ENCODE assay signal across 1 cellular context in the genomic region with DNA sequence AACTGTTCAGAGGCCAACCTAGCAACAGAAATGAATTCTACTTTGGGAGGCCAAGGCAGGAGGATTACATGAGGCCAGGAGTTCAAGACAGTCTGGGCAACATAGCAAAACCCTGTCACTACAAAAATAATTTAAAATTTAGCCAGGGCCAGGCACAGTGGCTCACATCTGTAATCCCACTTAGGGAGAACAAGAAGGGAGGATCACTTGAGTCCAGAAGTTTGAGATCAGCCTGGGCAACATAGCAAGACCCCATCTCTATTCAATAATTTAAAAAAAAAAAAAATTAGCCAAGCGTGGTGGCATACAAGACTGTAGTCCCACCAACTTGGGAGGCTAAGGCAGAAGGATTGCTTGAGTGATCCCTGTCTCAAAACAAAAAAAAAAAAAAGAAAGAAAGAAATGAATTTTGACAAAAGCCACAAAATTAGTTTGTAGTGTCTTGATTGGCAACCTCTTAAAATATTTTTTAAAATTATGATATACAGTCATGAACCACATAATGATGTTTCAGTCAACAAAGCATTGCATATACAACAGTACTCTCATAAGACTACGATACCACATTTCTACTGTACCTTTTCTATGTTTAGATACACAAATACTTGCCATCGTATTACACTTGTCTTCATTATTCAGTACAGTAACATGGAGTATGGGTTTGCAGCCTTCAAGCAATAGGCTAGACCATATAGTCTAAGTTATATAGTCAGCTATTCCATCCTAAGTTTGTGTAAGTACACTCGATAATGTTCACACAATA.
TF ChIP-seq lines count a peak whose summit lies in the region.

No MANE protein-coding gene starts in this region.

TF ChIP-seq in HepG2, 621 proteins besides CTCF, POLR2A, EP300 and RAD21 (continued from another document):
- no peak for TF ChIP-seq TRIM22 (IDR thresholded peaks at IDR 0.05)
- TF ChIP-seq, protein P1, sequence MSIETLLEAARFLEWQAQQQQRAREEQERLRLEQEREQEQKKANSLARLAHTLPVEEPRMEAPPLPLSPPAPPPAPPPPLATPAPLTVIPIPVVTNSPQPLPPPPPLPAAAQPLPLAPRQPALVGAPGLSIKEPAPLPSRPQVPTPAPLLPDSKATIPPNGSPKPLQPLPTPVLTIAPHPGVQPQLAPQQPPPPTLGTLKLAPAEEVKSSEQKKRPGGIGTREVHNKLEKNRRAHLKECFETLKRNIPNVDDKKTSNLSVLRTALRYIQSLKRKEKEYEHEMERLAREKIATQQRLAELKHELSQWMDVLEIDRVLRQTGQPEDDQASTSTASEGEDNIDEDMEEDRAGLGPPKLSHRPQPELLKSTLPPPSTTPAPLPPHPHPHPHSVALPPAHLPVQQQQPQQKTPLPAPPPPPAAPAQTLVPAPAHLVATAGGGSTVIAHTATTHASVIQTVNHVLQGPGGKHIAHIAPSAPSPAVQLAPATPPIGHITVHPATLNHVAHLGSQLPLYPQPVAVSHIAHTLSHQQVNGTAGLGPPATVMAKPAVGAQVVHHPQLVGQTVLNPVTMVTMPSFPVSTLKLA (IDR thresholded peaks at IDR 0.05) = no peak
- TF ChIP-seq ARID2 (CRISPR knock-in tag; IDR thresholded peaks at IDR 0.05; ENCODE audit: borderline replicate concordance) = no peak
- TF ChIP-seq, protein P2, sequence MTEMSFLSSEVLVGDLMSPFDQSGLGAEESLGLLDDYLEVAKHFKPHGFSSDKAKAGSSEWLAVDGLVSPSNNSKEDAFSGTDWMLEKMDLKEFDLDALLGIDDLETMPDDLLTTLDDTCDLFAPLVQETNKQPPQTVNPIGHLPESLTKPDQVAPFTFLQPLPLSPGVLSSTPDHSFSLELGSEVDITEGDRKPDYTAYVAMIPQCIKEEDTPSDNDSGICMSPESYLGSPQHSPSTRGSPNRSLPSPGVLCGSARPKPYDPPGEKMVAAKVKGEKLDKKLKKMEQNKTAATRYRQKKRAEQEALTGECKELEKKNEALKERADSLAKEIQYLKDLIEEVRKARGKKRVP (CRISPR knock-in tag; IDR thresholded peaks at IDR 0.05) = no peak
